Comparison of ENCODE assay signal across 8 cellular contexts in genomic region chr3:186152889-186153292, GRCh38. TPM values are rescaled to one million over a fixed set of nuclear protein-coding genes. Genes with fewer than 3 reads are reported as not detected.
DNase-seq lines count a peak whose midpoint lies in the region; ATAC-seq and TF ChIP-seq lines count a peak whose summit lies in the region.

No MANE protein-coding gene starts in this region.

- H3K9me2 ChIP-seq in Karpas-422 (replicated peaks; ENCODE audit: insufficient read depth, low read length) = no peaks in the 10 kb centered on the region

- no peaks in the 10 kb centered on the region for H3K79me2 ChIP-seq in Karpas-422 (ENCODE audit: low read length)

- H3K36me3 ChIP-seq in Karpas-422 (ENCODE audit: insufficient read depth, low read length) = no peaks in the 10 kb centered on the region
- no peaks in the 10 kb centered on the region for H3K36me3 ChIP-seq in mucosa of descending colon (ENCODE audit: low read depth)

- ATAC-seq in GM18868 (IDR thresholded peaks at IDR 0.05; ENCODE audit: unreplicated experiment) (peak; percentile 87), HG02588 (IDR thresholded peaks at IDR 0.05; ENCODE audit: unreplicated experiment) (peak; percentile 90), mucosa of descending colon (peak; percentile 62)

- no peak overlapping the region for H3K9ac ChIP-seq in Karpas-422 (ENCODE audit: low read length)

- 0 out of 2 replicates have a peak overlapping the region, but pooled peaks have one; percentile 2 for H2AFZ ChIP-seq in Karpas-422 (ENCODE audit: low read length)

- peak overlapping the region; percentile 43 for H3K4me2 ChIP-seq in Karpas-422 (ENCODE audit: low read depth, low read length, poor library complexity, severe bottlenecking)

- no peak for TF ChIP-seq CTCF in mucosa of descending colon (IDR thresholded peaks at IDR 0.05)

- intact Hi-C loops in mucosa of descending colon (cut with DNase I, micrococcal nuclease) = no loop called here

- DNase-seq in Karpas-422 = peak; percentile 89
- DNase-seq in mucosa of descending colon = no peak
- DNase-seq in NK-92 (lab: John Stamatoyannopoulos, UW; ENCODE audit: unreplicated experiment) = no peak
- DNase-seq in NCI-H1417 (lab: John Stamatoyannopoulos, UW) = no peak
- no peak for DNase-seq in cerebellar cortex (ENCODE audit: low spot score)
- DNase-seq in activated CD4-positive, alpha-beta T cell treated with anti-CD3 and anti-CD28 coated beads for 1 hour = no peak

- H3K27me3 ChIP-seq in Karpas-422 (ENCODE audit: low read length) = no peaks in the 10 kb centered on the region

- H3K4me1 ChIP-seq in Karpas-422 (ENCODE audit: low read length) = peaks cover 26% of the 10 kb centered on the region
- H3K4me1 ChIP-seq in mucosa of descending colon (ENCODE audit: low read depth) = no peaks in the 10 kb centered on the region

- H4K20me1 ChIP-seq in Karpas-422 (ENCODE audit: insufficient read depth, low read depth, low read length) = no peaks in the 10 kb centered on the region

- H3K4me3 ChIP-seq in Karpas-422 (ENCODE audit: low read length) (0 out of 2 replicates have a peak overlapping the region, but pooled peaks have one; percentile 48), mucosa of descending colon (no peak overlapping the region)

- H3K27ac ChIP-seq in Karpas-422 (ENCODE audit: low read length) = peak overlapping the region; percentile 31; the same call in 1 of the 2 replicates

- H3K9me3 ChIP-seq in Karpas-422 (ENCODE audit: low read length) = no peaks in the 10 kb centered on the region
- H3K9me3 ChIP-seq in mucosa of descending colon = no peaks in the 10 kb centered on the region

RNA-seq across cellular contexts. Expression of gene ETV5, which starts 44.0 kb away (rescaled TPM):
- total RNA-seq in Karpas-422 (2014; rRNA removed; shearing (Covaris generic); ENCODE audit: low replicate concordance) = 85.1 and 111 TPM in 2 replicates
- 10 to 100 TPM in 1 of 3 donors, 1 to 10 TPM in 2; 3.3 to 10.2 (median 9.2) TPM for total RNA-seq in mucosa of descending colon
